12 cellular contexts compared by ENCODE assay signal in the genomic region with DNA sequence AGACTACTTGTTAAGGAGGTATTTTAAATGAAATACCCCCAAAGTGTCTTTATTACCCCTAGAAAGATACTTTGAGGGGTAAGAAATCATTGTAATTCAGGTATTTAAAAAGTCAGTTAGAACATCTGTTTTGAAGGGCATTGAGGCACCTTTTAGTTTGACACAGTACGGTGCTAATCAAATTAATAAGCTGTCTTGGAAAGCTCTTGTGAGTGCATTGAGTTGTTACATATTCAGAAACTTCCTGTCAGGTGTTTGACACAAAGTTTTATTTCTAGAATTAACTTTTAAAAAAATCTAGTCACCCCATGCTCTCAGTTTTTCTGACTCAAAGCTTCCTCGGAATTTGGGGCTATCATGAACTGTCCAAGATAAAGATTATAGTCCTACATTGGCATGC. TPM values are rescaled to one million over a fixed set of nuclear protein-coding genes. Genes with fewer than 3 reads are reported as not detected.
DNase-seq lines count a peak whose midpoint lies in the region; ATAC-seq, FAIRE-seq and TF ChIP-seq lines count a peak whose summit lies in the region.
"Had no signal": no experiment of that assay in that cellular context is flagged by ENCODE, and none has a peak within 500 bp of the region (broad histone marks: within the 10 kb centered on the region; RNA-seq: fewer than 3 reads in every experiment).

No MANE protein-coding gene starts in this region.

- DNase-seq in heart right ventricle (no peak), Right ventricle myocardium superior (no peak), kidney (no peak), upper lobe of right lung (no peak), ureter (ENCODE audit: low spot score) (no peak)
- DNase-seq in activated CD8-positive, alpha-beta T cell treated with anti-CD3 and anti-CD28 coated beads, Interleukin-2, amount 10 ng/mL, durations not matched to agents 7 days and 5 days = no peak
- DNase-seq: GOT3, NCI-H2081, small intestine had no signal

- peaks cover 61% of the 10 kb centered on the region for H3K36me3 Mint-ChIP-seq in activated CD8-positive, alpha-beta T cell treated with anti-CD3 and anti-CD28 coated beads, Interleukin-2, amount 10 ng/mL, durations not matched to agents 7 days and 5 days (ENCODE audit: low read depth)

- H3K4me1 Mint-ChIP-seq in activated CD8-positive, alpha-beta T cell treated with anti-CD3 and anti-CD28 coated beads, Interleukin-2, amount 10 ng/mL, durations not matched to agents 7 days and 5 days (ENCODE audit: low read depth) = peaks cover 46% of the 10 kb centered on the region

- CTCF ChIA-PET in activated CD8-positive, alpha-beta T cell treated with anti-CD3 and anti-CD28 coated beads, Interleukin-2, amount 10 ng/mL, durations not matched to agents 7 days and 5 days (lab: Charles Lee) = no interaction called here

- H3K4me1 ChIP-seq in heart right ventricle (peaks cover 3 to 63% (median 53%) of the 10 kb centered on the region in 9 donors), kidney (ENCODE audit: control insufficient read depth in 1 of 2, insufficient read depth in 1 of 2, low read depth in 1 of 2, low read length in 2 of 2) (peaks cover 4 to 12% of the 10 kb centered on the region in 2 donors), upper lobe of right lung (peaks cover 33% of the 10 kb centered on the region)

- H3K9me3 Mint-ChIP-seq in activated CD8-positive, alpha-beta T cell treated with anti-CD3 and anti-CD28 coated beads, Interleukin-2, amount 10 ng/mL, durations not matched to agents 7 days and 5 days (ENCODE audit: insufficient read depth) = no peaks in the 10 kb centered on the region

- no peaks in the 10 kb centered on the region for H3K9me3 ChIP-seq in heart right ventricle
- no peaks in the 10 kb centered on the region for H3K9me3 ChIP-seq in kidney (ENCODE audit: control insufficient read depth in 1 of 2, low read length in 2 of 2)
- H3K9me3 ChIP-seq in upper lobe of right lung = no peaks in the 10 kb centered on the region

- TF ChIP-seq CTCF in heart right ventricle (IDR thresholded peaks at IDR 0.05) = no peak
- TF ChIP-seq CTCF in kidney (IDR thresholded peaks at IDR 0.05; ENCODE audit: borderline replicate concordance, extremely low read depth, insufficient read depth) = no peak
- no peak for TF ChIP-seq CTCF in upper lobe of right lung (IDR thresholded peaks at IDR 0.05)

- H3K4me3 Mint-ChIP-seq in activated CD8-positive, alpha-beta T cell treated with anti-CD3 and anti-CD28 coated beads, Interleukin-2, amount 10 ng/mL, durations not matched to agents 7 days and 5 days = peak overlapping the region; percentile 38

- H3K27me3 Mint-ChIP-seq in activated CD8-positive, alpha-beta T cell treated with anti-CD3 and anti-CD28 coated beads, Interleukin-2, amount 10 ng/mL, durations not matched to agents 7 days and 5 days (ENCODE audit: low read depth) = no peaks in the 10 kb centered on the region

- no peak for FAIRE-seq in kidney (lab: Jason Lieb, UNC)
- FAIRE-seq: endometrium, small intestine had no signal

- H3K4me3 ChIP-seq in heart right ventricle = peak overlapping the region in 6 of 10 donors; percentile 63 to 97 (median 93)
- H3K4me3 ChIP-seq in kidney (ENCODE audit: low read length in 2 of 2) = peak overlapping the region; percentile 0 to 7
- peak overlapping the region; percentile 91 for H3K4me3 ChIP-seq in upper lobe of right lung

- no peak overlapping the region for H3K9ac ChIP-seq in kidney (ENCODE audit: low read length in 2 of 2)

- H3K27ac ChIP-seq in heart right ventricle (peak overlapping the region in 8 of 10 donors; percentile 2 to 100 (median 36)), kidney (ENCODE audit: low read depth in 2 of 2, low read length in 2 of 2) (no peak overlapping the region), upper lobe of right lung (no peak overlapping the region)

- intact Hi-C loops in heart right ventricle (cut with DNase I) = loop anchor here in 2 of 10 donors (5.0 to 10.0 kb wide), 2 partner anchors 188 to 711 kb away; a partner anchor contains a TSS
- intact Hi-C loops in Right ventricle myocardium superior (cut with DNase I) = no loop called here
- intact Hi-C loops in kidney (cut with DNase I) = loop anchor here (10.0 kb wide), 1 partner anchor 271 kb away; no protein-coding TSS in a partner anchor
- intact Hi-C loops in upper lobe of right lung (cut with DNase I) = no loop called here

- POLR2A ChIA-PET in activated CD8-positive, alpha-beta T cell treated with anti-CD3 and anti-CD28 coated beads, Interleukin-2, amount 10 ng/mL, durations not matched to agents 7 days and 5 days (lab: Charles Lee) = no interaction called here

- H3K27ac Mint-ChIP-seq in activated CD8-positive, alpha-beta T cell treated with anti-CD3 and anti-CD28 coated beads, Interleukin-2, amount 10 ng/mL, durations not matched to agents 7 days and 5 days = no peak overlapping the region

- WGBS in heart right ventricle, 2 donors = 6 to 12% methylated on average over 2 of the region's 2 CpGs

- H3K27me3 ChIP-seq in heart right ventricle (no peaks in the 10 kb centered on the region), upper lobe of right lung (no peaks in the 10 kb centered on the region)

- H3K36me3 ChIP-seq in heart right ventricle (peaks cover 0 to 46% (median 9%) of the 10 kb centered on the region in 9 donors), kidney (ENCODE audit: control insufficient read depth in 1 of 2, insufficient read depth in 2 of 2, low read length in 2 of 2) (peaks cover 2 to 15% of the 10 kb centered on the region in 2 donors), upper lobe of right lung (peaks cover 32% of the 10 kb centered on the region)

- no peak for ATAC-seq in heart right ventricle
- no peak for ATAC-seq in Right ventricle myocardium superior (ENCODE audit: poor library complexity)
- ATAC-seq in activated CD8-positive, alpha-beta T cell treated with anti-CD3 and anti-CD28 coated beads, Interleukin-2, amount 10 ng/mL, durations not matched to agents 7 days and 5 days = no peak
- no peak for ATAC-seq in upper lobe of right lung
- no peak for ATAC-seq in HG03439 (IDR thresholded peaks at IDR 0.05; ENCODE audit: unreplicated experiment)
- ATAC-seq in GM19463 (IDR thresholded peaks at IDR 0.05; ENCODE audit: unreplicated experiment) = no peak

RNA-seq across cellular contexts. Expression of a gene that starts 4.6 kb away (rescaled TPM):
- total RNA-seq in heart right ventricle (10 to 100 TPM; 26.8 to 50.3 (median 33.1) TPM), Right ventricle myocardium superior (27.7 TPM), kidney (51.3 TPM), upper lobe of right lung (43.8 TPM), ureter (56.1 TPM)
- polyA plus RNA-seq in heart right ventricle (10 to 100 TPM; 18.9 to 35.8 TPM), kidney (ENCODE audit: insufficient read depth, low read depth, low replicate concordance) (22.8 TPM)
- 10 to 100 TPM; 56.5 to 57.1 TPM for total RNA-seq in activated CD8-positive, alpha-beta T cell treated with anti-CD3 and anti-CD28 coated beads, Interleukin-2, amount 10 ng/mL, durations not matched to agents 7 days and 5 days

Comparison
In these comparisons a context has a peak if more than half of its experiments do, and no peak if none do; other contexts are left out.
1. H3K27ac ChIP-seq: peak in heart right ventricle (8 of 10); none in kidney (0 of 2) and upper lobe of right lung (single experiment).
2. H3K4me3 ChIP-seq: peak in every context shown above with its lines; median percentile 93 in heart right ventricle; 91 in upper lobe of right lung; 4 in kidney.